In genomic region chr11:35617687-35618496, GRCh38 we compare ENCODE assay signal across 1 cellular context.
TF ChIP-seq lines count a peak whose summit lies in the region.

Gene FJX1 (plus strand): TSS chr11:35618460. CDS start chr11:35618637, 177 bp downstream.

TF ChIP-seq in GM12878, 131 proteins besides CTCF, POLR2A, EP300 and RAD21 (continued from another document):
- TF ChIP-seq USF1 (IDR thresholded peaks at IDR 0.05; ENCODE audit: borderline replicate concordance, extremely low read length, insufficient read depth, low read depth, low read length) (peak; percentile 39), MYB (IDR thresholded peaks at IDR 0.05; ENCODE audit: borderline replicate concordance, low read depth, low read length) (no peak), SMARCA5 (IDR thresholded peaks at IDR 0.05) (no peak), EED (IDR thresholded peaks at IDR 0.05; ENCODE audit: low read depth) (0 out of 2 replicates have a peak, but pooled peaks have one; percentile 16)
TF ChIP-seq in GM12878: peak in this region for 4.
